In genomic region chr6:138772596-138773176, GRCh38 we compare ENCODE assay signal across 8 cellular contexts. TPM values are rescaled to one million over a fixed set of nuclear protein-coding genes. Genes with fewer than 3 reads are reported as not detected.
DNase-seq lines count a peak whose midpoint lies in the region; ATAC-seq and TF ChIP-seq lines count a peak whose summit lies in the region.

No MANE protein-coding gene starts in this region.

- H3K4me3 Mint-ChIP-seq in Calu3 (ENCODE audit: low read depth, unreplicated experiment) = peak overlapping the region; percentile 95
- peak overlapping the region; percentile 98 for H3K4me3 Mint-ChIP-seq in activated naive CD8-positive, alpha-beta T cell treated with anti-CD3 and anti-CD28 coated beads, Interleukin-2, amount 10 ng/mL, durations not matched to agents 7 days and 5 days

- H3K4me3 ChIP-seq in right lobe of liver = peak overlapping the region; percentile 68 to 87 (median 75)
- peak overlapping the region; percentile 77 to 92 for H3K4me3 ChIP-seq in uterus

- 15% methylated on average over 8 of the region's 8 CpGs for WGBS in right lobe of liver (ENCODE audit: insufficient coverage, low coverage, low lambda C conversion rate, missing lambda C conversion rate)

- H3K27ac ChIP-seq in right lobe of liver = peak overlapping the region in 2 of 3 donors; percentile 94 to 98
- H3K27ac ChIP-seq in uterus = peak overlapping the region; percentile 94 to 99

- no peak for DNase-seq in Calu3
- no peak for DNase-seq in activated naive CD8-positive, alpha-beta T cell treated with anti-CD3 and anti-CD28 coated beads, Interleukin-2, amount 10 ng/mL, durations not matched to agents 7 days and 5 days
- no peak for DNase-seq in right lobe of liver
- no peak for DNase-seq in uterus
- no peak for DNase-seq in GM03348 (ENCODE audit: low spot score)
- no peak for DNase-seq in stimulated activated CD4-positive, alpha-beta T cell treated with anti-CD3 and anti-CD28 coated beads, Interleukin-15, amount 100 ng/mL, for 24 hours

- no peaks in the 10 kb centered on the region for H3K9me3 Mint-ChIP-seq in Calu3 (ENCODE audit: low read depth, unreplicated experiment)
- H3K9me3 Mint-ChIP-seq in activated naive CD8-positive, alpha-beta T cell treated with anti-CD3 and anti-CD28 coated beads, Interleukin-2, amount 10 ng/mL, durations not matched to agents 7 days and 5 days = no peaks in the 10 kb centered on the region

- TF ChIP-seq CTCF in Calu3 (IDR thresholded peaks at IDR 0.05; ENCODE audit: unreplicated experiment) (no peak), right lobe of liver (IDR thresholded peaks at IDR 0.05) (no peak), uterus (IDR thresholded peaks at IDR 0.05) (no peak)

- no peaks in the 10 kb centered on the region for H3K9me3 ChIP-seq in right lobe of liver
- no peaks in the 10 kb centered on the region for H3K9me3 ChIP-seq in uterus

- POLR2A ChIA-PET in activated naive CD8-positive, alpha-beta T cell treated with anti-CD3 and anti-CD28 coated beads, Interleukin-2, amount 10 ng/mL, durations not matched to agents 7 days and 5 days (lab: Charles Lee) = interaction anchor here (1.8 to 1.9 kb wide), 2 partner anchors 9 to 601 kb away, joined by 5 to 8 read pairs; partner anchors contain the start of gene CITED2

- intact Hi-C loops in Calu3 (cut with micrococcal nuclease; ENCODE audit: unreplicated experiment) (loop anchor here (10.0 kb wide), 1 partner anchor 348 kb away; no protein-coding TSS in a partner anchor), right lobe of liver (cut with DNase I) (no loop called here), uterus (cut with DNase I; ENCODE audit: low total_unique reads) (no loop called here)

- no peaks in the 10 kb centered on the region for H3K27me3 Mint-ChIP-seq in Calu3 (ENCODE audit: unreplicated experiment)
- H3K27me3 Mint-ChIP-seq in activated naive CD8-positive, alpha-beta T cell treated with anti-CD3 and anti-CD28 coated beads, Interleukin-2, amount 10 ng/mL, durations not matched to agents 7 days and 5 days = no peaks in the 10 kb centered on the region

- H3K4me1 ChIP-seq in right lobe of liver (peaks cover 0 to 19% (median 2%) of the 10 kb centered on the region in 4 donors), uterus (peaks cover 0 to 7% of the 10 kb centered on the region in 2 donors)

- no peaks in the 10 kb centered on the region for H3K4me1 Mint-ChIP-seq in Calu3 (ENCODE audit: low read depth, unreplicated experiment)
- H3K4me1 Mint-ChIP-seq in activated naive CD8-positive, alpha-beta T cell treated with anti-CD3 and anti-CD28 coated beads, Interleukin-2, amount 10 ng/mL, durations not matched to agents 7 days and 5 days = peaks cover 15% of the 10 kb centered on the region

- H3K27me3 ChIP-seq in right lobe of liver (no peaks in the 10 kb centered on the region), uterus (no peaks in the 10 kb centered on the region)

- ATAC-seq in HG03135 (IDR thresholded peaks at IDR 0.05; ENCODE audit: unreplicated experiment) (peak; percentile 2), right lobe of liver (no peak), GM21619 (IDR thresholded peaks at IDR 0.05; ENCODE audit: unreplicated experiment) (no peak)
- ATAC-seq in activated naive CD8-positive, alpha-beta T cell treated with anti-CD3 and anti-CD28 coated beads, Interleukin-2, amount 10 ng/mL, durations not matched to agents 7 days and 5 days (ENCODE audit: low read depth) = no peak

- H3K36me3 ChIP-seq in right lobe of liver = peaks cover 0 to 14% (median 0%) of the 10 kb centered on the region in 4 donors
- H3K36me3 ChIP-seq in uterus = no peaks in the 10 kb centered on the region

- no peak for TF ChIP-seq POLR2A in right lobe of liver (IDR thresholded peaks at IDR 0.05)
- TF ChIP-seq POLR2A in uterus (IDR thresholded peaks at IDR 0.05) = no peak

- CTCF ChIA-PET in Calu3 (lab: Charles Lee) = interaction anchor here (0.7 kb wide), 1 partner anchor 1437 kb away, joined by 4 read pairs; no protein-coding TSS in a partner anchor

- H3K36me3 Mint-ChIP-seq in Calu3 (ENCODE audit: insufficient read depth, unreplicated experiment) = peaks cover 12% of the 10 kb centered on the region
- H3K36me3 Mint-ChIP-seq in activated naive CD8-positive, alpha-beta T cell treated with anti-CD3 and anti-CD28 coated beads, Interleukin-2, amount 10 ng/mL, durations not matched to agents 7 days and 5 days = peaks cover 2% of the 10 kb centered on the region

- H3K27ac Mint-ChIP-seq in Calu3 (ENCODE audit: unreplicated experiment) = peak overlapping the region; percentile 99
- peak overlapping the region; percentile 100 for H3K27ac Mint-ChIP-seq in activated naive CD8-positive, alpha-beta T cell treated with anti-CD3 and anti-CD28 coated beads, Interleukin-2, amount 10 ng/mL, durations not matched to agents 7 days and 5 days

- BruUV-seq in Calu3 (replicated peaks; lab: Mats Ljungman, UMichigan) = no TSS peak

RNA-seq across cellular contexts. Expression of gene CCDC28A, which starts 0.9 kb away (rescaled TPM):
- total RNA-seq in Calu3 (2022) = 9.8 and 12.1 TPM in 2 replicates
- 10 to 100 TPM; 26.5 to 26.9 TPM for total RNA-seq in activated naive CD8-positive, alpha-beta T cell treated with anti-CD3 and anti-CD28 coated beads, Interleukin-2, amount 10 ng/mL, durations not matched to agents 7 days and 5 days
- total RNA-seq in right lobe of liver = 10 to 100 TPM; 14.6 to 27.1 (median 17.2) TPM
- total RNA-seq in uterus = 10 to 100 TPM in 2 of 4 donors, 1 to 10 TPM in 2; 7.9 to 28.9 (median 15.3) TPM

RNA-seq across cellular contexts. Expression of gene ECT2L, which starts 23.2 kb away (rescaled TPM):
- not detected in 2 replicates for total RNA-seq in Calu3 (2022)
- total RNA-seq in activated naive CD8-positive, alpha-beta T cell treated with anti-CD3 and anti-CD28 coated beads, Interleukin-2, amount 10 ng/mL, durations not matched to agents 7 days and 5 days = not detected
- not detected for total RNA-seq in right lobe of liver
- total RNA-seq in uterus = 1 to 10 TPM in 2 of 4 donors, under 1 TPM in 2; 0.51 to 1.5 (median 0.99) TPM
